Comparison of ENCODE assay signal across 8 cellular contexts in genomic region chr16:24730914-24731313, GRCh38. TPM values are rescaled to one million over a fixed set of nuclear protein-coding genes. Genes with fewer than 3 reads are reported as not detected.
A peak's percentile ranks its signal among the peaks of the same experiment; 100 is the strongest.
DNase-seq lines count a peak whose midpoint lies in the region; ATAC-seq and TF ChIP-seq lines count a peak whose summit lies in the region.

No MANE protein-coding gene starts in this region.

- no peak overlapping the region for H3K27ac ChIP-seq in PC-9
- H3K27ac ChIP-seq in trophoblast cell (ENCODE audit: low read depth, low read length), result no peak overlapping the region

- no peaks in the 10 kb centered on the region for H3K27me3 Mint-ChIP-seq in Caco-2 (ENCODE audit: insufficient read depth, unreplicated experiment)
- H3K27me3 Mint-ChIP-seq in endothelial cell (ENCODE audit: unreplicated experiment), result peaks cover 6% of the 10 kb centered on the region

- H3K4me1 ChIP-seq in Caco-2, result peaks cover 12% of the 10 kb centered on the region
- peaks cover 48% of the 10 kb centered on the region for H3K4me1 ChIP-seq in PC-9 (replicated peaks; ENCODE audit: insufficient read depth)
- peaks cover 0 to 5% of the 10 kb centered on the region in 2 experiments for H3K4me1 ChIP-seq in trophoblast cell (ENCODE audit: control insufficient read depth in 1 of 2, insufficient read depth in 2 of 2, low read length in 2 of 2)

- CTCF ChIA-PET in Caco-2 (lab: Charles Lee), result no interaction called here
- CTCF ChIA-PET in PC-9 (lab: Charles Lee), result interaction anchor here (0.6 to 1.0 kb wide), 5 partner anchors 29 to 51 kb away, joined by 6 to 15 read pairs (median 7); no protein-coding TSS in a partner anchor

- H3K79me1 ChIP-seq in trophoblast cell (ENCODE audit: low read length), result peaks cover 9% of the 10 kb centered on the region

- peaks cover 64% of the 10 kb centered on the region for H3K79me2 ChIP-seq in PC-9 (ENCODE audit: low read depth)
- peaks cover 4% of the 10 kb centered on the region for H3K79me2 ChIP-seq in trophoblast cell (ENCODE audit: control insufficient read depth, insufficient read depth, low read length, poor library complexity)

- H3K27ac Mint-ChIP-seq in Caco-2 (ENCODE audit: unreplicated experiment), result peak overlapping the region; percentile 45
- peak overlapping the region; percentile 65 for H3K27ac Mint-ChIP-seq in endothelial cell (ENCODE audit: unreplicated experiment)

- no peak overlapping the region for H3K9ac ChIP-seq in trophoblast cell (ENCODE audit: low read length)

- H3K4me3 ChIP-seq in Caco-2 (ENCODE audit: low read depth, low read length) (peak overlapping the region; percentile 66), PC-9 (peak overlapping the region; percentile 83; the same call in 1 of the 2 replicates), trophoblast cell (ENCODE audit: low read depth, low read length) (no peak overlapping the region)

- DNase-seq in Caco-2 (no peak), PC-9 (no peak), endothelial cell (ENCODE audit: low spot score) (no peak), trophoblast cell (no peak), posterior vena cava (ENCODE audit: low spot score) (no peak), COLO829 (ENCODE audit: low spot score) (no peak)

- H4K8ac ChIP-seq in trophoblast cell (ENCODE audit: low read depth, low read length), result no peak overlapping the region

- no peaks in the 10 kb centered on the region for H3K27me3 ChIP-seq in Caco-2 (replicated peaks; ENCODE audit: control insufficient read depth, insufficient read depth, low read length)
- no peaks in the 10 kb centered on the region for H3K27me3 ChIP-seq in PC-9 (ENCODE audit: insufficient read depth, low read depth)
- no peaks in the 10 kb centered on the region for H3K27me3 ChIP-seq in trophoblast cell (ENCODE audit: insufficient read depth, low read length)

- no peak overlapping the region for H2BK12ac ChIP-seq in trophoblast cell (ENCODE audit: low read length)

- H3K9me3 ChIP-seq in Caco-2, result no peaks in the 10 kb centered on the region
- no peaks in the 10 kb centered on the region for H3K9me3 ChIP-seq in PC-9 (ENCODE audit: insufficient read depth, low read depth)
- no peaks in the 10 kb centered on the region for H3K9me3 ChIP-seq in trophoblast cell (ENCODE audit: insufficient read depth, low read depth, low read length)

- H3K4ac ChIP-seq in trophoblast cell (ENCODE audit: low read depth, low read length), result peak overlapping the region; percentile 40

- BruUV-seq in Caco-2 (replicated peaks; lab: Mats Ljungman, UMichigan), result TSS peak; percentile 53
- TSS peak; percentile 17 for BruUV-seq in PC-9 (replicated peaks; lab: Mats Ljungman, UMichigan)

- H3K9me3 Mint-ChIP-seq in Caco-2 (ENCODE audit: unreplicated experiment) (no peaks in the 10 kb centered on the region), endothelial cell (ENCODE audit: unreplicated experiment) (no peaks in the 10 kb centered on the region)

- TF ChIP-seq CTCF in Caco-2 (IDR thresholded peaks at IDR 0.05; ENCODE audit: insufficient read depth in 1 of 2, low read depth in 1 of 2, low read length in 1 of 2, severe bottlenecking in 1 of 2, unreplicated experiment in 1 of 2), result no peak
- TF ChIP-seq CTCF in PC-9 (conservative IDR thresholded peaks at IDR 0.05), result no peak
- no peak for TF ChIP-seq CTCF in endothelial cell (IDR thresholded peaks at IDR 0.05; ENCODE audit: unreplicated experiment)

- no CpG with 5 or more reads among the region's 6 CpGs for WGBS in trophoblast cell (ENCODE audit: extremely low coverage, insufficient coverage, insufficient read length)

- H4K12ac ChIP-seq in trophoblast cell (ENCODE audit: low read depth, low read length), result no peak overlapping the region

- no peak overlapping the region for H2AK5ac ChIP-seq in trophoblast cell (ENCODE audit: low read length)

- H2AFZ ChIP-seq in PC-9 (no peak overlapping the region), trophoblast cell (ENCODE audit: insufficient read depth, low read length, poor library complexity) (no peak overlapping the region)

- H3K14ac ChIP-seq in trophoblast cell (ENCODE audit: low read length), result no peak overlapping the region

- peaks cover 36% of the 10 kb centered on the region for H3K36me3 Mint-ChIP-seq in Caco-2 (ENCODE audit: insufficient read depth, unreplicated experiment)
- peaks cover 18% of the 10 kb centered on the region for H3K36me3 Mint-ChIP-seq in endothelial cell (ENCODE audit: low read depth, unreplicated experiment)

- no peak for ATAC-seq in GM18502 (IDR thresholded peaks at IDR 0.05; ENCODE audit: poor library complexity, unreplicated experiment)
- no peak for ATAC-seq in HG03457 (IDR thresholded peaks at IDR 0.05; ENCODE audit: unreplicated experiment)

- intact Hi-C loops in Caco-2 (cut with micrococcal nuclease; ENCODE audit: unreplicated experiment) (no loop called here), PC-9 (cut with micrococcal nuclease; ENCODE audit: unreplicated experiment) (no loop called here), posterior vena cava (cut with DNase I) (no loop called here)

- H3F3A ChIP-seq in PC-9 (ENCODE audit: insufficient read depth, low read depth), result peaks cover 23% of the 10 kb centered on the region

- no peaks in the 10 kb centered on the region for H3K9me2 ChIP-seq in PC-9 (ENCODE audit: insufficient read depth)

- no peak overlapping the region for H3K23ac ChIP-seq in trophoblast cell (ENCODE audit: low read length)

- POLR2A ChIA-PET in Caco-2 (lab: Charles Lee) (interaction anchor here (0.6 kb wide), 1 partner anchor 190 kb away, joined by 3 read pairs; no protein-coding TSS in a partner anchor), PC-9 (lab: Charles Lee; ENCODE audit: unreplicated experiment) (interaction anchor here (0.7 kb wide), 1 partner anchor 152 kb away, joined by 8 read pairs; no protein-coding TSS in a partner anchor)

- H4K20me1 ChIP-seq in PC-9 (ENCODE audit: insufficient read depth), result peaks cover 14% of the 10 kb centered on the region

- H3K36me3 ChIP-seq in Caco-2 (ENCODE audit: control insufficient read depth, insufficient read depth, low read length) (0 out of 2 replicates have a peak, but pooled peaks cover 2% of the 10 kb centered on the region), PC-9 (ENCODE audit: low read depth) (peaks cover 10% of the 10 kb centered on the region; the same call in 1 of the 2 replicates), trophoblast cell (ENCODE audit: control insufficient read depth in 1 of 2, insufficient read depth in 2 of 2, low read length in 2 of 2) (peaks cover 8 to 11% of the 10 kb centered on the region in 2 experiments)

- no peak overlapping the region for H4K91ac ChIP-seq in trophoblast cell (ENCODE audit: low read depth, low read length)

- no peak overlapping the region for H2BK5ac ChIP-seq in trophoblast cell (ENCODE audit: low read depth, low read length, poor library complexity)

- H3K18ac ChIP-seq in trophoblast cell (ENCODE audit: low read length), result no peak overlapping the region

- peak overlapping the region; percentile 84 for H3K4me3 Mint-ChIP-seq in Caco-2 (ENCODE audit: unreplicated experiment)
- H3K4me3 Mint-ChIP-seq in endothelial cell (ENCODE audit: unreplicated experiment), result peak overlapping the region; percentile 99

- H3K4me1 Mint-ChIP-seq in Caco-2 (ENCODE audit: low read depth, unreplicated experiment) (peaks cover 20% of the 10 kb centered on the region), endothelial cell (ENCODE audit: unreplicated experiment) (peaks cover 28% of the 10 kb centered on the region)

- no peak overlapping the region for H2BK120ac ChIP-seq in trophoblast cell (ENCODE audit: insufficient read depth, low read length, poor library complexity)

- H3K4me2 ChIP-seq in PC-9, result peak overlapping the region; percentile 85
- peak overlapping the region; percentile 67 for H3K4me2 ChIP-seq in trophoblast cell (ENCODE audit: low read length)

RNA-seq across cellular contexts. Expression of gene TNRC6A, which starts 1.5 kb away (rescaled TPM):
- total RNA-seq in Caco-2 (2022) (39.3 and 43.7 TPM in 2 replicates), PC-9 (2021) (66.8 and 84.8 TPM in 2 replicates), endothelial cell (ENCODE audit: unreplicated experiment) (60.5 TPM), posterior vena cava (10 to 100 TPM; 51.7 to 58.3 TPM)
- polyA plus RNA-seq in trophoblast cell (2013), result 19.9 and 21.5 TPM in 2 replicates
